11 cellular contexts compared by ENCODE assay signal in genomic region chr1:6099787-6100765, GRCh38. TPM values are rescaled to one million over a fixed set of nuclear protein-coding genes. Genes with fewer than 3 reads are reported as not detected.
A peak's percentile ranks its signal among the peaks of the same experiment; 100 is the strongest.
DNase-seq lines count a peak whose midpoint lies in the region; ATAC-seq and TF ChIP-seq lines count a peak whose summit lies in the region.
"Had no signal": no experiment of that assay in that cellular context is flagged by ENCODE, and none has a peak within 500 bp of the region (broad histone marks: within the 10 kb centered on the region; RNA-seq: fewer than 3 reads in every experiment).

No MANE protein-coding gene starts in this region.

- H3K4me3 ChIP-seq in GM12875 (ENCODE audit: low read depth, low read length) (no peak overlapping the region), RWPE2 (ENCODE audit: severe bottlenecking) (no peak overlapping the region), heart left ventricle (no peak overlapping the region)
- H3K4me3 ChIP-seq: adrenal gland had no signal

- intact Hi-C loops in heart left ventricle (cut with DNase I): loop anchor here in 1 of 10 donors (10.0 kb wide), 1 partner anchor 145 kb away; the partner anchor contains the start of gene HES3

- H3K9me3 ChIP-seq in RWPE2 (ENCODE audit: severe bottlenecking): no peaks in the 10 kb centered on the region
- no peaks in the 10 kb centered on the region for H3K9me3 ChIP-seq in heart left ventricle
- H3K9me3 ChIP-seq: adrenal gland had no signal

- no peaks in the 10 kb centered on the region for H3K4me1 ChIP-seq in RWPE2 (ENCODE audit: insufficient read depth, poor library complexity, severe bottlenecking)
- H3K4me1 ChIP-seq in heart left ventricle: peaks cover 0 to 14% (median 0%) of the 10 kb centered on the region in 12 donors
- H3K4me1 ChIP-seq: adrenal gland had no signal

- 73 to 84% (median 74%) methylated on average over 6 to 27 of the region's 27 CpGs for WGBS in heart left ventricle, 4 donors

- ATAC-seq in RWPE2 (ENCODE audit: low read depth) (peak; percentile 49; the same call in 2 of the 3 replicates), heart left ventricle (peak in 3 of 4 donors; percentile 9 to 28 (median 20))
- ATAC-seq: stimulated activated memory B cell treated with anti-CD40 and anti-IgM and Interleukin-4, amounts not matched to agents 10 μg/mL and 1 μg/mL and 100 μg/mL, for 72 hours had no signal

- TF ChIP-seq CTCF in GM12875 (IDR thresholded peaks at IDR 0.05; ENCODE audit: borderline replicate concordance, insufficient read depth, low read depth, low read length) (0 out of 2 replicates have a peak, but pooled peaks have one; percentile 6), RWPE2 (IDR thresholded peaks at IDR 0.05; ENCODE audit: poor library complexity, severe bottlenecking) (peak; percentile 30), heart left ventricle (IDR thresholded peaks at IDR 0.05) (peak in 1 of 12 donors; percentile 24)

- H3K27ac ChIP-seq in RWPE2 (ENCODE audit: poor library complexity, severe bottlenecking): no peak overlapping the region
- H3K27ac ChIP-seq in heart left ventricle: no peak overlapping the region
- H3K27ac ChIP-seq: adrenal gland had no signal

- H3K27me3 ChIP-seq in RWPE2 (ENCODE audit: insufficient read depth, poor library complexity, severe bottlenecking) (no peaks in the 10 kb centered on the region), heart left ventricle (peaks cover 0 to 26% (median 7%) of the 10 kb centered on the region in 9 donors)

- no peak for TF ChIP-seq POLR2A in heart left ventricle (IDR thresholded peaks at IDR 0.05)

- DNase-seq in 8988T (peak; percentile 82), RWPE2 (ENCODE audit: low spot score) (peak; percentile 60), heart left ventricle (peak in 2 of 5 donors; percentile 26 to 57), GOT3 (lab: John Stamatoyannopoulos, UW) (no peak), NCI-H226 (no peak)
- DNase-seq in stimulated activated CD4-positive, alpha-beta T cell treated with anti-CD3 and anti-CD28 coated beads, Interleukin-4, amount 100 ng/mL, for 4 hours: no peak
- no peak for DNase-seq in activated CD4-positive, CD25-positive, alpha-beta regulatory T cell treated with anti-CD3 and anti-CD28 coated beads, Interleukin-2, amount 50 U/mL, for 72 hours
- DNase-seq: activated CD4-positive, alpha-beta memory T cell treated with anti-CD3 and anti-CD28 coated beads, Interleukin-2, amount 10 ng/mL, durations not matched to agents 7 days and 5 days; adrenal gland had no signal

- no peaks in the 10 kb centered on the region for H3K36me3 ChIP-seq in RWPE2 (ENCODE audit: low read depth)
- peaks cover 0 to 25% (median 0%) of the 10 kb centered on the region in 9 donors for H3K36me3 ChIP-seq in heart left ventricle
- H3K36me3 ChIP-seq: adrenal gland had no signal

RNA-seq across cellular contexts. Expression of gene KCNAB2, which starts 54.4 kb away (rescaled TPM):
- 10 to 100 TPM; 22.7 to 51.4 (median 30.3) TPM for total RNA-seq in heart left ventricle
- 10 to 100 TPM; 10.7 to 17.1 TPM for polyA plus RNA-seq in heart left ventricle

Comparison
In these comparisons a context has a peak if more than half of its experiments do, and no peak if none do; other contexts are left out.
1. DNase-seq: peak in 8988T (single experiment) and RWPE2 (single experiment); none in GOT3 (single experiment), NCI-H226 (single experiment), stimulated activated CD4-positive, alpha-beta T cell treated with anti-CD3 and anti-CD28 coated beads, Interleukin-4, amount 100 ng/mL, for 4 hours (0 of 2) and activated CD4-positive, CD25-positive, alpha-beta regulatory T cell treated with anti-CD3 and anti-CD28 coated beads, Interleukin-2, amount 50 U/mL, for 72 hours (single experiment).